In the genomic region with DNA sequence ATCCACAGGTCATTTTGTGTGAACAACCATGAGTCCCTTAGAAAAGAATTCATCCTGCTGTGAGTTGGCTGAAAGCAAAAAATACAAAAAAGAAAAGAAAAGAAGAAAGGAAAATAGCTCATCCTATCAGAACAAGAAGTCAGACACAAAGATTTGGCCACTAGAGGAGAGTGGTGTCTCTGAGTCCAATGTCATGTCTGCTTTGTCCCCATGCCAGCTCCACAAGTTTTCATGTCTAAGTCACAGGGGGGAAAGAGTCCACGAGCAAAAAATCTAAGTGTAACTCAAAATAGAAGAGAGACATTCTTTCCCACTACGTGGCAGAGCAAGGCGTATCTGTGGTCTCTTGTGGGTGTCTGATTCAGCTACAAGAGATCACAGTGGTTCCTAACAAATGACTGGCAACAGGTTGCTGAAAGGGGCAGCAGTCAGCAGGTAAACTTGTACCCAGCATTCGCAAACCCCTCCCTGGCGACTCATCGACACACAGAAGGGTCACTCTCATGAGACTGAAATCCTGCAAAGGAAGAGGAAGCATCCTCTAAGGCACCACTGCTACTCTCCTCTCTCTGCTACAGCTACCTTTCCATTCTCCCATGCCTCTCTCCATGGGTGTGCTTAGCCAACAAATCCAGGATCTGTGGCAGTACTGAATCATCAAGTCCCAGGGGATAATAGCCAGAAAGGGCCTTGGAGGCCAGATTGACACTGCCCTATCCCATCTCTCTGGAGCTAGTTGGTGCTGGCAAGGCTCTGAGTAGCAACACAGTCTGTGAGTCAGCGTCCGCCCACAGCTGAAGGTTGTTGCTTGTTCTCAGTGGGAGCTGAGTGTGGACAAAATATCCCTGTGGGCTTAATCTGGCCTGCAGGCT, we compare ENCODE assay signal across 8 cellular contexts.
DNase-seq lines count a peak whose midpoint lies in the region; ATAC-seq, FAIRE-seq and TF ChIP-seq lines count a peak whose summit lies in the region.

No MANE protein-coding gene starts in this region.

- intact Hi-C loops in pancreas (cut with DNase I): no loop called here

- peaks cover 16% of the 10 kb centered on the region for H3K9me3 Mint-ChIP-seq in activated CD8-positive, alpha-beta T cell treated with anti-CD3 and anti-CD28 coated beads, Interleukin-2, amount 10 ng/mL, durations not matched to agents 7 days and 5 days (ENCODE audit: insufficient read depth)

- H3K9me3 ChIP-seq in pancreas: no peaks in the 10 kb centered on the region
- no peaks in the 10 kb centered on the region for H3K9me3 ChIP-seq in tibial nerve

- CTCF ChIA-PET in activated CD8-positive, alpha-beta T cell treated with anti-CD3 and anti-CD28 coated beads, Interleukin-2, amount 10 ng/mL, durations not matched to agents 7 days and 5 days (lab: Charles Lee): interaction anchor here (0.7 to 8.9 kb wide), 28 partner anchors 9 to 534 kb away, joined by 3 to 120 read pairs (median 6); partner anchors contain the start of genes DNAH7 and SLC39A10

- H3K4me1 ChIP-seq in pancreas (peaks cover 0 to 6% (median 6%) of the 10 kb centered on the region in 3 donors), tibial nerve (peaks cover 0 to 10% (median 6%) of the 10 kb centered on the region in 4 donors)

- POLR2A ChIA-PET in activated CD8-positive, alpha-beta T cell treated with anti-CD3 and anti-CD28 coated beads, Interleukin-2, amount 10 ng/mL, durations not matched to agents 7 days and 5 days (lab: Charles Lee): interaction anchor here (0.6 to 9.0 kb wide), 25 partner anchors 9 to 637 kb away, joined by 3 to 215 read pairs (median 4); partner anchors contain the start of genes SLC39A10 and STK17B

- FAIRE-seq in pancreas (lab: Jason Lieb, UNC): no peak

- peak overlapping the region; percentile 100 for H3K27ac Mint-ChIP-seq in activated CD8-positive, alpha-beta T cell treated with anti-CD3 and anti-CD28 coated beads, Interleukin-2, amount 10 ng/mL, durations not matched to agents 7 days and 5 days

- in situ Hi-C loops in KBM-7 (cut with MboI; ENCODE audit: low pct_unique_long_range_greater_than_20kb, low sequenced_read_pairs): no loop called here

- WGBS in pancreas, 2 donors: 82 to 86% methylated on average over 8 of the region's 8 CpGs
- WGBS in tibial nerve, 2 donors: 41 to 47% methylated on average over 8 of the region's 8 CpGs

- TF ChIP-seq CTCF in epithelial cell of proximal tubule (conservative IDR thresholded peaks at IDR 0.05; ENCODE audit: low read depth, low read length) (peak; percentile 15), pancreas (IDR thresholded peaks at IDR 0.05) (no peak), tibial nerve (IDR thresholded peaks at IDR 0.05) (no peak)

- H3K27ac ChIP-seq in pancreas (peak overlapping the region in 1 of 4 donors; percentile 25), tibial nerve (peak overlapping the region in 2 of 4 donors; percentile 26 to 42)

- peaks cover 83% of the 10 kb centered on the region for H3K4me1 Mint-ChIP-seq in activated CD8-positive, alpha-beta T cell treated with anti-CD3 and anti-CD28 coated beads, Interleukin-2, amount 10 ng/mL, durations not matched to agents 7 days and 5 days (ENCODE audit: low read depth)

- H3K27me3 Mint-ChIP-seq in activated CD8-positive, alpha-beta T cell treated with anti-CD3 and anti-CD28 coated beads, Interleukin-2, amount 10 ng/mL, durations not matched to agents 7 days and 5 days (ENCODE audit: low read depth): no peaks in the 10 kb centered on the region

- peak overlapping the region; percentile 98 for H3K4me3 Mint-ChIP-seq in activated CD8-positive, alpha-beta T cell treated with anti-CD3 and anti-CD28 coated beads, Interleukin-2, amount 10 ng/mL, durations not matched to agents 7 days and 5 days

- no peak overlapping the region for H3K4me3 ChIP-seq in epithelial cell of proximal tubule (ENCODE audit: low read depth, low read length)
- no peak overlapping the region for H3K4me3 ChIP-seq in pancreas
- H3K4me3 ChIP-seq in tibial nerve: peak overlapping the region in 1 of 4 donors; percentile 4

- H3K36me3 ChIP-seq in pancreas (no peaks in the 10 kb centered on the region), tibial nerve (no peaks in the 10 kb centered on the region)

- no peak for TF ChIP-seq EP300 in tibial nerve (IDR thresholded peaks at IDR 0.05)

- peak; percentile 30 for DNase-seq in SKM-1 treated with dmso at 0.1 percent for 144 hours (lab: John Stamatoyannopoulos, UW; ENCODE audit: unreplicated experiment)
- no peak for DNase-seq in SKM-1 (lab: John Stamatoyannopoulos, UW; ENCODE audit: unreplicated experiment)
- peak; percentile 49 for DNase-seq in KBM-7
- DNase-seq in activated CD8-positive, alpha-beta T cell treated with anti-CD3 and anti-CD28 coated beads, Interleukin-2, amount 10 ng/mL, durations not matched to agents 7 days and 5 days: peak; percentile 81
- DNase-seq in epithelial cell of proximal tubule (ENCODE audit: low read depth): no peak
- DNase-seq in pancreas: peak in 1 of 6 donors; percentile 26
- DNase-seq in tibial nerve (ENCODE audit: low spot score in 2 of 2): peak; percentile 8 to 18

- TF ChIP-seq POLR2A in tibial nerve (IDR thresholded peaks at IDR 0.05): no peak

- H3K27me3 ChIP-seq in pancreas (no peaks in the 10 kb centered on the region), tibial nerve (no peaks in the 10 kb centered on the region)

- peaks cover 63% of the 10 kb centered on the region for H3K36me3 Mint-ChIP-seq in activated CD8-positive, alpha-beta T cell treated with anti-CD3 and anti-CD28 coated beads, Interleukin-2, amount 10 ng/mL, durations not matched to agents 7 days and 5 days (ENCODE audit: low read depth)

- peak; percentile 58 for ATAC-seq in activated CD8-positive, alpha-beta T cell treated with anti-CD3 and anti-CD28 coated beads, Interleukin-2, amount 10 ng/mL, durations not matched to agents 7 days and 5 days
- ATAC-seq in pancreas: peak in 3 of 4 donors; percentile 44 to 70 (median 66)
- ATAC-seq in HG02610 (IDR thresholded peaks at IDR 0.05; ENCODE audit: unreplicated experiment): no peak

Comparison
In these comparisons a context has a peak if more than half of its experiments do, and no peak if none do; other contexts are left out.
1. DNase-seq: peak in SKM-1 treated with dmso at 0.1 percent for 144 hours (single experiment), KBM-7 (single experiment), activated CD8-positive, alpha-beta T cell treated with anti-CD3 and anti-CD28 coated beads, Interleukin-2, amount 10 ng/mL, durations not matched to agents 7 days and 5 days (single experiment) and tibial nerve (2 of 2); none in SKM-1 (single experiment) and epithelial cell of proximal tubule (single experiment).